Comparison of ENCODE assay signal across 1 cellular context in the genomic region with DNA sequence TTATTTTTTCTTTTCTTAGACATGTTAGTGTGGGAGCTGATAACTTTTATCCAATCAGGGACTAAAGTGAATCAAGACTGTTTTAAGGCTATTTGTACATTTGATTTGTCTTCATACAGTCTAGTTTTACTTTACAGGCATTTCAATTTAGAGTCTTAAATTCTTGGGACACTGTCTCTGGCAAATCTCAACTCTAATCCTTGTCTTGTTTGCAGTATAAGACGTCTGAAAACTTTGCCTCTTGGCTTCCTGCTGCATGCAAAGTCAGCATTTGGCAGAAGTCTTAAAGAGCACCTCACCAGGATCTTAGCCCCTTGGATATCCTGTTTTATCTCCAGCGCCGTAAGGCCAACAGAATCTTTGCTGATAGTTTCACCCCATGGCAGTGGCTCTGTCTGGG.
TF ChIP-seq lines count a peak whose summit lies in the region.

No MANE protein-coding gene starts in this region.

TF ChIP-seq in A549, 52 proteins besides CTCF, POLR2A, EP300 and RAD21 (continued from another document):
- TF ChIP-seq, protein P1, sequence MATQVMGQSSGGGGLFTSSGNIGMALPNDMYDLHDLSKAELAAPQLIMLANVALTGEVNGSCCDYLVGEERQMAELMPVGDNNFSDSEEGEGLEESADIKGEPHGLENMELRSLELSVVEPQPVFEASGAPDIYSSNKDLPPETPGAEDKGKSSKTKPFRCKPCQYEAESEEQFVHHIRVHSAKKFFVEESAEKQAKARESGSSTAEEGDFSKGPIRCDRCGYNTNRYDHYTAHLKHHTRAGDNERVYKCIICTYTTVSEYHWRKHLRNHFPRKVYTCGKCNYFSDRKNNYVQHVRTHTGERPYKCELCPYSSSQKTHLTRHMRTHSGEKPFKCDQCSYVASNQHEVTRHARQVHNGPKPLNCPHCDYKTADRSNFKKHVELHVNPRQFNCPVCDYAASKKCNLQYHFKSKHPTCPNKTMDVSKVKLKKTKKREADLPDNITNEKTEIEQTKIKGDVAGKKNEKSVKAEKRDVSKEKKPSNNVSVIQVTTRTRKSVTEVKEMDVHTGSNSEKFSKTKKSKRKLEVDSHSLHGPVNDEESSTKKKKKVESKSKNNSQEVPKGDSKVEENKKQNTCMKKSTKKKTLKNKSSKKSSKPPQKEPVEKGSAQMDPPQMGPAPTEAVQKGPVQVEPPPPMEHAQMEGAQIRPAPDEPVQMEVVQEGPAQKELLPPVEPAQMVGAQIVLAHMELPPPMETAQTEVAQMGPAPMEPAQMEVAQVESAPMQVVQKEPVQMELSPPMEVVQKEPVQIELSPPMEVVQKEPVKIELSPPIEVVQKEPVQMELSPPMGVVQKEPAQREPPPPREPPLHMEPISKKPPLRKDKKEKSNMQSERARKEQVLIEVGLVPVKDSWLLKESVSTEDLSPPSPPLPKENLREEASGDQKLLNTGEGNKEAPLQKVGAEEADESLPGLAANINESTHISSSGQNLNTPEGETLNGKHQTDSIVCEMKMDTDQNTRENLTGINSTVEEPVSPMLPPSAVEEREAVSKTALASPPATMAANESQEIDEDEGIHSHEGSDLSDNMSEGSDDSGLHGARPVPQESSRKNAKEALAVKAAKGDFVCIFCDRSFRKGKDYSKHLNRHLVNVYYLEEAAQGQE (IDR thresholded peaks at IDR 0.05) = no peak
